29 cellular contexts compared by ENCODE assay signal in genomic region chr17:509316-509715, GRCh38.
"Had no signal": no experiment of that assay in that cellular context is flagged by ENCODE, and none has a peak within 500 bp of the region (broad histone marks: within the 10 kb centered on the region; RNA-seq: fewer than 3 reads in every experiment).

No MANE protein-coding gene starts in this region.

- FAIRE-seq: frontal cortex had no signal

- H3K27ac ChIP-seq: ascending aorta, coronary artery, dorsolateral prefrontal cortex, esophagus muscularis mucosa, heart left ventricle had no signal

- H3K4me1 ChIP-seq: ascending aorta had no signal

- H3K27ac Mint-ChIP-seq: activated CD4-positive, alpha-beta memory T cell treated with anti-CD3 and anti-CD28 coated beads, Interleukin-2, amount 10 ng/mL, durations not matched to agents 7 days and 5 days; activated CD4-positive, alpha-beta T cell treated with anti-CD3 and anti-CD28 coated beads for 36 hours; activated CD4-positive, alpha-beta T cell treated with anti-CD3 and anti-CD28 coated beads, Interleukin-2, amount 10 ng/mL, durations not matched to agents 24 days and 14 days; activated naive CD4-positive, alpha-beta T cell treated with anti-CD3 and anti-CD28 coated beads, Interleukin-2, amount 10 ng/mL, durations not matched to agents 7 days and 5 days; activated naive CD4-positive, alpha-beta T cell treated with anti-CD3 and anti-CD28 coated beads, Interleukin-2, amount 50 U/mL, for 72 hours; activated naive CD8-positive, alpha-beta T cell treated with anti-CD3 and anti-CD28 coated beads, Interleukin-2, amount 10 ng/mL, durations not matched to agents 7 days and 5 days; activated T-cell treated with anti-CD3 and anti-CD28 coated beads, Interleukin-2, amount 50 U/mL, for 24 hours; activated T-cell treated with anti-CD3 and anti-CD28 coated beads, Interleukin-2, amount 50 U/mL, for 72 hours; brain; dendritic cell treated with granulocyte-macrophage colony-stimulating factor and Interleukin-4, amounts not matched to agents 40 ng/mL and 50 ng/mL, for 4 days; endodermal cell had no signal

- H3K9me3 Mint-ChIP-seq: activated naive CD4-positive, alpha-beta T cell treated with anti-CD3 and anti-CD28 coated beads, Interleukin-2, amount 50 U/mL, for 72 hours; central memory CD8-positive, alpha-beta T cell had no signal

- H3K9me3 ChIP-seq: ascending aorta, breast epithelium, esophagus muscularis mucosa, heart left ventricle had no signal

- H3K36me3 Mint-ChIP-seq: activated naive CD4-positive, alpha-beta T cell treated with anti-CD3 and anti-CD28 coated beads, Interleukin-2, amount 50 U/mL, for 72 hours had no signal

- H3K4me3 Mint-ChIP-seq: activated CD4-positive, alpha-beta memory T cell treated with anti-CD3 and anti-CD28 coated beads, Interleukin-2, amount 10 ng/mL, durations not matched to agents 7 days and 5 days; activated CD4-positive, alpha-beta T cell treated with anti-CD3 and anti-CD28 coated beads for 36 hours; activated CD4-positive, alpha-beta T cell treated with anti-CD3 and anti-CD28 coated beads, Interleukin-2, amount 10 ng/mL, durations not matched to agents 24 days and 14 days; activated naive CD4-positive, alpha-beta T cell treated with anti-CD3 and anti-CD28 coated beads, Interleukin-2, amount 10 ng/mL, durations not matched to agents 7 days and 5 days; activated naive CD8-positive, alpha-beta T cell treated with anti-CD3 and anti-CD28 coated beads, Interleukin-2, amount 10 ng/mL, durations not matched to agents 7 days and 5 days; activated T-cell treated with anti-CD3 and anti-CD28 coated beads, Interleukin-2, amount 50 U/mL, for 24 hours; activated T-cell treated with anti-CD3 and anti-CD28 coated beads, Interleukin-2, amount 50 U/mL, for 72 hours; brain; central memory CD8-positive, alpha-beta T cell; dendritic cell treated with granulocyte-macrophage colony-stimulating factor and Interleukin-4, amounts not matched to agents 40 ng/mL and 50 ng/mL, for 4 days; endodermal cell had no signal

- H3K27me3 Mint-ChIP-seq: activated CD4-positive, alpha-beta T cell treated with anti-CD3 and anti-CD28 coated beads, Interleukin-2, amount 10 ng/mL, durations not matched to agents 24 days and 14 days; activated T-cell treated with anti-CD3 and anti-CD28 coated beads, Interleukin-2, amount 50 U/mL, for 24 hours; central memory CD8-positive, alpha-beta T cell had no signal

- ATAC-seq: activated CD4-positive, alpha-beta T cell treated with anti-CD3 and anti-CD28 coated beads for 36 hours; activated naive CD4-positive, alpha-beta T cell treated with anti-CD3 and anti-CD28 coated beads, Interleukin-2, amount 50 U/mL, for 72 hours; activated T-cell treated with anti-CD3 and anti-CD28 coated beads, Interleukin-2, amount 50 U/mL, for 72 hours; heart left ventricle had no signal

- H3K36me3 ChIP-seq: ascending aorta, breast epithelium, esophagus muscularis mucosa, heart left ventricle had no signal

- H3K27me3 ChIP-seq: ascending aorta, dorsolateral prefrontal cortex, heart left ventricle had no signal

- DNase-seq: activated CD4-positive, alpha-beta memory T cell treated with anti-CD3 and anti-CD28 coated beads, Interleukin-2, amount 10 ng/mL, durations not matched to agents 7 days and 5 days; activated CD4-positive, alpha-beta T cell treated with anti-CD3 and anti-CD28 coated beads for 36 hours; activated CD4-positive, alpha-beta T cell treated with anti-CD3 and anti-CD28 coated beads, Interleukin-2, amount 10 ng/mL, durations not matched to agents 24 days and 14 days; activated CD4-positive, alpha-beta T cell treated with anti-CD3 and anti-CD28 coated beads, Interleukin-2, amount 50 U/mL, for 4 hours; activated CD4-positive, CD25-positive, alpha-beta regulatory T cell; activated CD4-positive, CD25-positive, alpha-beta regulatory T cell treated with anti-CD3 and anti-CD28 coated beads, Interleukin-2, amount 50 U/mL, for 72 hours; activated CD8-positive, alpha-beta memory T cell treated with anti-CD3 and anti-CD28 coated beads, Interleukin-2, amount 50 U/mL, for 48 hours; activated gamma-delta T cell; activated naive CD4-positive, alpha-beta T cell; activated naive CD4-positive, alpha-beta T cell treated with anti-CD3 and anti-CD28 coated beads, Interleukin-2, amount 10 ng/mL, durations not matched to agents 7 days and 5 days; activated naive CD8-positive, alpha-beta T cell treated with anti-CD3 and anti-CD28 coated beads, Interleukin-2, amount 10 ng/mL, durations not matched to agents 7 days and 5 days; activated T-cell treated with anti-CD3 and anti-CD28 coated beads for 4 hours; activated T-cell treated with anti-CD3 and anti-CD28 coated beads, Interleukin-2, amount 50 U/mL, for 24 hours; activated T-cell treated with anti-CD3 and anti-CD28 coated beads, Interleukin-2, amount 50 U/mL, for 72 hours; dorsolateral prefrontal cortex; effector memory CD4-positive, alpha-beta T cell; endodermal cell; erythroblast; heart left ventricle; T-helper 2 cell had no signal

- H3K4me3 ChIP-seq: ascending aorta, breast epithelium, coronary artery, dorsolateral prefrontal cortex, esophagus muscularis mucosa, heart left ventricle had no signal

- H3K4me1 Mint-ChIP-seq: activated CD4-positive, alpha-beta memory T cell treated with anti-CD3 and anti-CD28 coated beads, Interleukin-2, amount 10 ng/mL, durations not matched to agents 7 days and 5 days; activated CD4-positive, alpha-beta T cell treated with anti-CD3 and anti-CD28 coated beads for 36 hours; activated naive CD4-positive, alpha-beta T cell treated with anti-CD3 and anti-CD28 coated beads, Interleukin-2, amount 10 ng/mL, durations not matched to agents 7 days and 5 days; central memory CD8-positive, alpha-beta T cell had no signal
